ENCODE assay signal across 2 cellular contexts in genomic region chr10:92756233-92757065, GRCh38.
TF ChIP-seq lines count a peak whose summit lies in the region.

No MANE protein-coding gene starts in this region.

TF ChIP-seq in IMR-90, 13 proteins besides CTCF, POLR2A, EP300 and RAD21 (continued from another document):
- no peak for TF ChIP-seq BHLHE40 (IDR thresholded peaks at IDR 0.05; ENCODE audit: low read depth, low read length)
- TF ChIP-seq, protein P1, sequence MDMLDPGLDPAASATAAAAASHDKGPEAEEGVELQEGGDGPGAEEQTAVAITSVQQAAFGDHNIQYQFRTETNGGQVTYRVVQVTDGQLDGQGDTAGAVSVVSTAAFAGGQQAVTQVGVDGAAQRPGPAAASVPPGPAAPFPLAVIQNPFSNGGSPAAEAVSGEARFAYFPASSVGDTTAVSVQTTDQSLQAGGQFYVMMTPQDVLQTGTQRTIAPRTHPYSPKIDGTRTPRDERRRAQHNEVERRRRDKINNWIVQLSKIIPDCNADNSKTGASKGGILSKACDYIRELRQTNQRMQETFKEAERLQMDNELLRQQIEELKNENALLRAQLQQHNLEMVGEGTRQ (IDR thresholded peaks at IDR 0.05; ENCODE audit: low read depth, low read length): no peak

TF ChIP-seq in SK-N-SH, 30 proteins besides CTCF, POLR2A, EP300 and RAD21 (continued from another document):
- TF ChIP-seq, protein P2, sequence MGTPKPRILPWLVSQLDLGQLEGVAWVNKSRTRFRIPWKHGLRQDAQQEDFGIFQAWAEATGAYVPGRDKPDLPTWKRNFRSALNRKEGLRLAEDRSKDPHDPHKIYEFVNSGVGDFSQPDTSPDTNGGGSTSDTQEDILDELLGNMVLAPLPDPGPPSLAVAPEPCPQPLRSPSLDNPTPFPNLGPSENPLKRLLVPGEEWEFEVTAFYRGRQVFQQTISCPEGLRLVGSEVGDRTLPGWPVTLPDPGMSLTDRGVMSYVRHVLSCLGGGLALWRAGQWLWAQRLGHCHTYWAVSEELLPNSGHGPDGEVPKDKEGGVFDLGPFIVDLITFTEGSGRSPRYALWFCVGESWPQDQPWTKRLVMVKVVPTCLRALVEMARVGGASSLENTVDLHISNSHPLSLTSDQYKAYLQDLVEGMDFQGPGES (IDR thresholded peaks at IDR 0.05; ENCODE audit: low read depth, low read length): no peak
- no peak for TF ChIP-seq JUND (IDR thresholded peaks at IDR 0.05)
- no peak for TF ChIP-seq ZBTB33 (IDR thresholded peaks at IDR 0.05; ENCODE audit: borderline replicate concordance, low read depth)
- TF ChIP-seq FOXJ3 (CRISPR knock-in tag; IDR thresholded peaks at IDR 0.05): no peak
- no peak for TF ChIP-seq SIN3A (IDR thresholded peaks at IDR 0.05; ENCODE audit: borderline replicate concordance, low read depth, low read length)
- TF ChIP-seq, protein P3, sequence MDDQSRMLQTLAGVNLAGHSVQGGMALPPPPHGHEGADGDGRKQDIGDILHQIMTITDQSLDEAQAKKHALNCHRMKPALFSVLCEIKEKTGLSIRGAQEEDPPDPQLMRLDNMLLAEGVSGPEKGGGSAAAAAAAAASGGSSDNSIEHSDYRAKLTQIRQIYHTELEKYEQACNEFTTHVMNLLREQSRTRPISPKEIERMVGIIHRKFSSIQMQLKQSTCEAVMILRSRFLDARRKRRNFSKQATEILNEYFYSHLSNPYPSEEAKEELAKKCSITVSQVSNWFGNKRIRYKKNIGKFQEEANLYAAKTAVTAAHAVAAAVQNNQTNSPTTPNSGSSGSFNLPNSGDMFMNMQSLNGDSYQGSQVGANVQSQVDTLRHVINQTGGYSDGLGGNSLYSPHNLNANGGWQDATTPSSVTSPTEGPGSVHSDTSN (IDR thresholded peaks at IDR 0.05): no peak
- TF ChIP-seq, protein P1 (IDR thresholded peaks at IDR 0.05; ENCODE audit: borderline replicate concordance, low read depth, low read length): no peak
- no peak for TF ChIP-seq GATA2 (CRISPR knock-in tag; IDR thresholded peaks at IDR 0.05)
- TF ChIP-seq NRF1 (IDR thresholded peaks at IDR 0.05; ENCODE audit: low read depth, low read length): no peak
- no peak for TF ChIP-seq RCOR1 (IDR thresholded peaks at IDR 0.05; ENCODE audit: low read length)
- no peak for TF ChIP-seq FOSL2 (IDR thresholded peaks at IDR 0.05; ENCODE audit: borderline replicate concordance, low read depth)
- no peak for TF ChIP-seq ELF1 (IDR thresholded peaks at IDR 0.05)
- no peak for TF ChIP-seq TAF1 (IDR thresholded peaks at IDR 0.05; ENCODE audit: borderline replicate concordance, low read depth, low read length)
TF ChIP-seq in SK-N-SH: peak in this region for 0.
